In genomic region chr7:114865564-114865963, GRCh38 we compare ENCODE assay signal across 8 cellular contexts. TPM values are rescaled to one million over a fixed set of nuclear protein-coding genes. Genes with fewer than 3 reads are reported as not detected.
DNase-seq lines count a peak whose midpoint lies in the region; ATAC-seq, FAIRE-seq and TF ChIP-seq lines count a peak whose summit lies in the region.

No MANE protein-coding gene starts in this region.

- FAIRE-seq in keratinocyte (lab: Jason Lieb, UNC) = peak; percentile 63

- no peaks in the 10 kb centered on the region for H3K9me3 Mint-ChIP-seq in Caco-2 (ENCODE audit: unreplicated experiment)

- CTCF ChIA-PET in Caco-2 (lab: Charles Lee) = interaction anchor here (0.6 to 2.6 kb wide), 9 partner anchors 10 to 352 kb away, joined by 3 to 41 read pairs (median 4); no protein-coding TSS in a partner anchor

- no peaks in the 10 kb centered on the region for H3K4me1 ChIP-seq in Caco-2
- no peaks in the 10 kb centered on the region for H3K4me1 ChIP-seq in keratinocyte (ENCODE audit: control insufficient read depth, extremely low read depth, insufficient read depth, low read length)

- no peaks in the 10 kb centered on the region for H3K9me1 ChIP-seq in keratinocyte (ENCODE audit: control insufficient read depth, extremely low read depth, insufficient read depth, low read length)

- no TSS peak for BruUV-seq in Caco-2 (replicated peaks; lab: Mats Ljungman, UMichigan)

- H3K9ac ChIP-seq in keratinocyte (ENCODE audit: control insufficient read depth, extremely low read depth, insufficient read depth, low read length) = no peak overlapping the region

- peak; percentile 51 to 59 for DNase-seq in Caco-2
- peak; percentile 20 to 43 (median 34) for DNase-seq in T-helper 17 cell
- peak; percentile 74 for DNase-seq in astrocyte of the hippocampus (ENCODE audit: low read depth, low spot score)
- DNase-seq in keratinocyte (ENCODE audit: low read depth, low spot score) = no peak
- peak; percentile 12 to 41 for DNase-seq in stimulated activated CD4-positive, alpha-beta T cell treated with anti-CD3 and anti-CD28 coated beads, Interleukin-4, amount 100 ng/mL, for 48 hours (ENCODE audit: low read depth in 2 of 2)
- no peak for DNase-seq in DMS153 (lab: John Stamatoyannopoulos, UW)

- H3K36me3 Mint-ChIP-seq in Caco-2 (ENCODE audit: insufficient read depth, unreplicated experiment) (no peaks in the 10 kb centered on the region), T-helper 17 cell (ENCODE audit: low read depth) (no peaks in the 10 kb centered on the region)

- no peaks in the 10 kb centered on the region for H3K79me2 ChIP-seq in keratinocyte (ENCODE audit: control insufficient read depth, insufficient read depth, low read length)

- H3K27me3 Mint-ChIP-seq in Caco-2 (ENCODE audit: insufficient read depth, unreplicated experiment) = no peaks in the 10 kb centered on the region
- no peaks in the 10 kb centered on the region for H3K27me3 Mint-ChIP-seq in T-helper 17 cell

- H3K27ac ChIP-seq in keratinocyte (ENCODE audit: control insufficient read depth, insufficient read depth, low read length) = no peak overlapping the region

- H3K4me3 ChIP-seq in Caco-2 (ENCODE audit: low read depth, low read length) = no peak overlapping the region
- no peak overlapping the region for H3K4me3 ChIP-seq in keratinocyte (ENCODE audit: control insufficient read depth in 2 of 3, extremely low read depth in 1 of 3, insufficient read depth in 2 of 3, low read depth in 1 of 3, low read length in 3 of 3)

- dilution Hi-C loops in keratinocyte (cut with MboI; ENCODE audit: extremely low pct_ligation_motif_present, low sequenced_read_pairs) = no loop called here

- H3K27me3 ChIP-seq in Caco-2 (replicated peaks; ENCODE audit: control insufficient read depth, insufficient read depth, low read length) = no peaks in the 10 kb centered on the region
- no peaks in the 10 kb centered on the region for H3K27me3 ChIP-seq in keratinocyte (ENCODE audit: control insufficient read depth, extremely low read depth, insufficient read depth, low read length)

- H3K27ac Mint-ChIP-seq in Caco-2 (ENCODE audit: unreplicated experiment) (no peak overlapping the region), T-helper 17 cell (no peak overlapping the region)

- no peak overlapping the region for H3K4me2 ChIP-seq in keratinocyte (ENCODE audit: control insufficient read depth, extremely low read depth, insufficient read depth, low read depth, low read length)

- H4K20me1 ChIP-seq in keratinocyte (ENCODE audit: control insufficient read depth, extremely low read depth, insufficient read depth, low read length) = no peaks in the 10 kb centered on the region

- TF ChIP-seq CTCF in Caco-2 (IDR thresholded peaks at IDR 0.05; ENCODE audit: insufficient read depth in 1 of 2, low read depth in 1 of 2, low read length in 1 of 2, severe bottlenecking in 1 of 2, unreplicated experiment in 1 of 2) = peak; percentile 65 to 69
- TF ChIP-seq CTCF in keratinocyte (optimal IDR thresholded peaks at IDR 0.05 in 1 of 3, IDR thresholded peaks at IDR 0.05 in 1 of 3, conservative IDR thresholded peaks at IDR 0.05 in 1 of 3; ENCODE audit: extremely low read depth in 1 of 3, insufficient read depth in 2 of 3, low read length in 3 of 3) = peak; percentile 71 to 83 (median 82)

- intact Hi-C loops in Caco-2 (cut with micrococcal nuclease; ENCODE audit: unreplicated experiment) = loop anchor here (1.0 to 10.0 kb wide), 7 partner anchors 57 to 986 kb away; partner anchors contain the start of gene MDFIC

- POLR2A ChIA-PET in Caco-2 (lab: Charles Lee) = no interaction called here

- H3K4me1 Mint-ChIP-seq in Caco-2 (ENCODE audit: low read depth, unreplicated experiment) (no peaks in the 10 kb centered on the region), T-helper 17 cell (peaks cover 4% of the 10 kb centered on the region)

- peak; percentile 95 for ATAC-seq in GM19351 (IDR thresholded peaks at IDR 0.05; ENCODE audit: unreplicated experiment)
- peak; percentile 89 for ATAC-seq in HG03442 (IDR thresholded peaks at IDR 0.05; ENCODE audit: unreplicated experiment)
- ATAC-seq in T-helper 17 cell = peak; percentile 77

- H3K36me3 ChIP-seq in Caco-2 (ENCODE audit: control insufficient read depth, insufficient read depth, low read length) (no peaks in the 10 kb centered on the region), keratinocyte (ENCODE audit: control insufficient read depth in 2 of 2, extremely low read depth in 1 of 2, insufficient read depth in 2 of 2, low read length in 2 of 2) (no peaks in the 10 kb centered on the region)

- no peak overlapping the region for H3K4me3 Mint-ChIP-seq in Caco-2 (ENCODE audit: unreplicated experiment)
- H3K4me3 Mint-ChIP-seq in T-helper 17 cell = no peak overlapping the region

- no peaks in the 10 kb centered on the region for H3K9me3 ChIP-seq in Caco-2
- no peaks in the 10 kb centered on the region for H3K9me3 ChIP-seq in T-helper 17 cell (ENCODE audit: control insufficient read depth, low read length, poor library complexity, severe bottlenecking)
- H3K9me3 ChIP-seq in keratinocyte (ENCODE audit: control insufficient read depth, low read depth, low read length) = no peaks in the 10 kb centered on the region

- no peak overlapping the region for H2AFZ ChIP-seq in keratinocyte (ENCODE audit: control insufficient read depth, low read length)

RNA-seq across cellular contexts. Expression of gene MDFIC, which starts 56.3 kb away (rescaled TPM):
- total RNA-seq in Caco-2 (2022) (2.7 and 4.2 TPM in 2 replicates), T-helper 17 cell (100 to 1,000 TPM in 1 of 2 donors, 10 to 100 TPM in 1; 90.2 to 109 TPM)
- polyA plus RNA-seq in keratinocyte = 6.7 to 8.6 TPM (median 8.5 TPM) in 3 replicates
- polyA plus RNA-seq in keratinocyte (2011; ENCODE audit: low read depth) = 20.6 TPM
- 5.2 and 11.7 TPM in 2 replicates for polyA plus RNA-seq in keratinocyte (2011; cell fraction: cytosol; rRNA removed)
- 3.9 and 4.8 TPM in 2 replicates for polyA plus RNA-seq in keratinocyte (2011; cell fraction: nucleus; rRNA removed)
- polyA plus RNA-seq in keratinocyte (2012; ENCODE audit: low replicate concordance) = 7.0 and 8.4 TPM in 2 replicates
- 3.3 to 8.6 TPM (median 6.9 TPM) in 3 replicates for polyA minus RNA-seq in keratinocyte
- 8.4 TPM for polyA minus RNA-seq in keratinocyte (2011; cell fraction: cytosol; rRNA and poly(A)+ RNA removed)
- 1.6 and 2.7 TPM in 2 replicates for polyA minus RNA-seq in keratinocyte (2011; cell fraction: nucleus; rRNA and poly(A)+ RNA removed)

Comparison
In these comparisons a context has a peak if more than half of its experiments do, and no peak if none do; other contexts are left out.
1. DNase-seq: peak in Caco-2 (2 of 2), T-helper 17 cell (3 of 3), astrocyte of the hippocampus (single experiment) and stimulated activated CD4-positive, alpha-beta T cell treated with anti-CD3 and anti-CD28 coated beads, Interleukin-4, amount 100 ng/mL, for 48 hours (2 of 2); none in keratinocyte (single experiment) and DMS153 (single experiment).
2. RNA of gene MDFIC, which starts 56.3 kb away (total RNA-seq): 90.2 to 109 TPM in T-helper 17 cell; 2.7 to 4.2 TPM in Caco-2; every median in the first group is over 10 times any median in the second.
3. Peak in every context shown above with its lines, with median percentiles within 50 percentile points of each other: ATAC-seq.